ENCODE assay signal across 9 cellular contexts in the genomic region with DNA sequence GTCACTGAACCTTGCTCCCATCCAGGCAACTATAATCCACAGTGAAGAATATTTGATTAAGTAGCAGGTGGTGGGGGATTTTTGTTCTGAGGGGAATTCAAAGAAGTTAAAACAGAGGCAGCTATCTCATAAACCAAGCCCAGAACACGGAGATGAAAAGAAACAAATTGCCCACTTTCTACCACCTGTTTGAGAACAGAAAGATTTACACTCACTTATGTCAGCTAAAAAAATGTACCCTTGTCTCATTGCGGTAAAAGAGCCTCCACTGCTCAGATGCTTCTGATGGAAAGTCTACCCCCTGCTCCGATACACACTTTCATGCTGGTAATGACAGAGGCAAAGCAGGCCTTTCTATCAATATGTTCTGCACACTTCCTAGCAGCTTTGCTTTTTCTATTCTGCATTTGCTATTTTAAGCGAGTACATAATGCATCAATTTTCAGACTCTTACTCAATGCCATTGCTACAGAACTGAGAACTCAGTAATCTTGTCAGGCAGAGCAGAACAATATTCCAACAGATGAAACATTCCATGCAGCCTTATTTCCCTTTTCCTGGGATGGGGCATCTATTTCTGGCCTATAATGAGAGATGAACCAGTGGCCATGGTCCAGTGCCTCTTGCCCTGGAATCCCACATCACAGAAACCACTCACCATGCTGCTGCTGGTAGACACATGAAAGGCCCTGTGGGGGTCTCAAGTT. TPM values are rescaled to one million over a fixed set of nuclear protein-coding genes. Genes with fewer than 3 reads are reported as not detected.
DNase-seq lines count a peak whose midpoint lies in the region; ATAC-seq, FAIRE-seq and TF ChIP-seq lines count a peak whose summit lies in the region.
"Had no signal": no experiment of that assay in that cellular context is flagged by ENCODE, and none has a peak within 500 bp of the region (broad histone marks: within the 10 kb centered on the region; RNA-seq: fewer than 3 reads in every experiment).

No MANE protein-coding gene starts in this region.

- H2AFZ ChIP-seq in GM12878 (ENCODE audit: control insufficient read depth, low read depth, low read length): no peak overlapping the region

- no peaks in the 10 kb centered on the region for H3K9me3 ChIP-seq in GM12878 (replicated peaks; ENCODE audit: control insufficient read depth, insufficient read depth, low read length)
- H3K9me3 ChIP-seq: thyroid gland had no signal

- no peak for ATAC-seq in left cardiac atrium
- ATAC-seq in HG02642 (IDR thresholded peaks at IDR 0.05; ENCODE audit: poor library complexity, unreplicated experiment): peak; percentile 49
- peak; percentile 61 for ATAC-seq in GM12878

- no peaks in the 10 kb centered on the region; the same call in 1 of the 2 replicates for H3K79me2 ChIP-seq in GM12878 (ENCODE audit: control insufficient read depth, insufficient read depth, low read length)

- 1% methylated on average over 4 of the region's 4 CpGs for WGBS in GM12878 (ENCODE audit: insufficient coverage, insufficient replicate concordance, low lambda C conversion rate, missing lambda C conversion rate)

- H3K36me3 ChIP-seq in GM12878 (ENCODE audit: control insufficient read depth in 2 of 2, insufficient read depth in 2 of 2, low read length in 1 of 2): no peaks in the 10 kb centered on the region
- H3K36me3 ChIP-seq: thyroid gland had no signal

- H4K20me1 ChIP-seq in GM12878 (ENCODE audit: control insufficient read depth, insufficient read depth): no peaks in the 10 kb centered on the region

- FAIRE-seq in GM12878 (lab: Jason Lieb, UNC): peak; percentile 78

- RAD21 ChIA-PET in GM12878 (lab: Charles Lee; ENCODE audit: unreplicated experiment): interaction anchor here (0.5 to 19.5 kb wide), 9 partner anchors 8 to 92 kb away, joined by 3 to 543 read pairs (median 6); a partner anchor contains a TSS

- H3K27ac ChIP-seq in GM12878 (ENCODE audit: control insufficient read depth, insufficient read depth): peak overlapping the region; percentile 90
- peak overlapping the region; percentile 62 for H3K27ac ChIP-seq in temporal lobe (ENCODE audit: low read depth, low read length)
- H3K27ac ChIP-seq: thyroid gland had no signal

- H3K27me3 ChIP-seq in GM12878 (replicated peaks in 1 of 2; ENCODE audit: control insufficient read depth in 2 of 2, insufficient read depth in 2 of 2, low read length in 1 of 2): no peaks in the 10 kb centered on the region
- H3K27me3 ChIP-seq: thyroid gland had no signal

- CTCF ChIA-PET in GM12878 (lab: Yijun Ruan, JAX): interaction anchor here (1.0 to 4.9 kb wide), 7 partner anchors 9 to 35 kb away, joined by 3 to 28 read pairs (median 6); no protein-coding TSS in a partner anchor

- in situ Hi-C loops in GM12878 (cut with MboI): no loop called here

- H3K4me3 ChIP-seq in GM12878: 0 out of 2 replicates have a peak overlapping the region, but pooled peaks have one; percentile 11
- H3K4me3 ChIP-seq: thyroid gland had no signal

- H3K9ac ChIP-seq in GM12878 (ENCODE audit: control insufficient read depth, insufficient read depth, low read length): peak overlapping the region; percentile 69

- POLR2A ChIA-PET in GM12878 (lab: Charles Lee): interaction anchor here (1.3 to 18.8 kb wide), 6 partner anchors 9 to 54 kb away, joined by 4 to 308 read pairs (median 10); a partner anchor contains a TSS

- peak; percentile 43 for TF ChIP-seq RAD21 in GM12878 (IDR thresholded peaks at IDR 0.05; ENCODE audit: insufficient read depth, low read depth, low read length)

- TF ChIP-seq POLR2A in GM12878 (IDR thresholded peaks at IDR 0.05; ENCODE audit: low read depth, low read length): no peak

- DNase-seq in cardiac septum (ENCODE audit: low spot score) (peak; percentile 14), left cardiac atrium (no peak), GM12878 (ENCODE audit: low read depth, low spot score) (peak; percentile 89), DMS 273 (lab: John Stamatoyannopoulos, UW; ENCODE audit: unreplicated experiment) (no peak), amygdala (lab: John Stamatoyannopoulos, UW) (no peak)
- no peak for DNase-seq in stimulated activated CD4-positive, alpha-beta T cell treated with anti-CD3 and anti-CD28 coated beads, Interleukin-4, amount 100 ng/mL, for 24 hours

- intact Hi-C loops in cardiac septum (cut with DNase I): loop anchor here (5.0 to 10.0 kb wide), 2 partner anchors 34 to 359 kb away; a partner anchor contains a TSS
- intact Hi-C loops in left cardiac atrium (cut with DNase I): no loop called here
- intact Hi-C loops in GM12878 (cut with micrococcal nuclease; ENCODE audit: unreplicated experiment): loop anchor here (1.0 kb wide), 1 partner anchor 13 kb away; no protein-coding TSS in a partner anchor

- TF ChIP-seq CTCF in GM12878 (IDR thresholded peaks at IDR 0.05 in 2 of 3, conservative IDR thresholded peaks at IDR 0.05 in 1 of 3; ENCODE audit: control insufficient read depth in 2 of 3, extremely low read depth in 1 of 3, insufficient read depth in 1 of 3, low read depth in 3 of 3, low read length in 3 of 3): no peak

- peak; percentile 75 to 87 for TF ChIP-seq EP300 in GM12878 (IDR thresholded peaks at IDR 0.05; ENCODE audit: borderline replicate concordance in 1 of 2, control insufficient read depth in 1 of 2, low read depth in 2 of 2, low read length in 2 of 2)

- H3K4me2 ChIP-seq in GM12878 (ENCODE audit: control insufficient read depth, insufficient read depth): peak overlapping the region; percentile 80

- BruUV-seq in GM12878 (replicated peaks; lab: Mats Ljungman, UMichigan): TSS peak; percentile 48

- SMC1A ChIA-PET in GM12878 (lab: Charles Lee; ENCODE audit: uncharacterized antibody, unreplicated experiment): interaction anchor here (0.7 to 13.7 kb wide), 10 partner anchors 9 to 92 kb away, joined by 3 to 286 read pairs (median 10); a partner anchor contains a TSS

- peaks cover 57% of the 10 kb centered on the region for H3K4me1 ChIP-seq in GM12878 (ENCODE audit: control insufficient read depth, insufficient read depth, low read length)

TF ChIP-seq in GM12878, 131 proteins besides CTCF, POLR2A, EP300 and RAD21 (continues in another document):
- no peak for TF ChIP-seq FOS (IDR thresholded peaks at IDR 0.05; ENCODE audit: borderline replicate concordance, extremely low read depth, insufficient read length)
- no peak for TF ChIP-seq PAX8 (IDR thresholded peaks at IDR 0.05)
- TF ChIP-seq MTA3 (IDR thresholded peaks at IDR 0.05; ENCODE audit: borderline replicate concordance, low read length): no peak
- TF ChIP-seq ATF7 (IDR thresholded peaks at IDR 0.05; ENCODE audit: low read depth): peak; percentile 87
- no peak for TF ChIP-seq EZH2 (IDR thresholded peaks at IDR 0.05; ENCODE audit: borderline replicate concordance, control insufficient read depth, low read depth, low read length)
- TF ChIP-seq, protein P1, sequence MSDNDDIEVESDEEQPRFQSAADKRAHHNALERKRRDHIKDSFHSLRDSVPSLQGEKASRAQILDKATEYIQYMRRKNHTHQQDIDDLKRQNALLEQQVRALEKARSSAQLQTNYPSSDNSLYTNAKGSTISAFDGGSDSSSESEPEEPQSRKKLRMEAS (IDR thresholded peaks at IDR 0.05; ENCODE audit: low read depth, low read length): no peak
- TF ChIP-seq RCOR1 (conservative IDR thresholded peaks at IDR 0.05; ENCODE audit: low read depth, low read length): 0 out of 2 replicates have a peak, but pooled peaks have one; percentile 62
- TF ChIP-seq, protein P2, sequence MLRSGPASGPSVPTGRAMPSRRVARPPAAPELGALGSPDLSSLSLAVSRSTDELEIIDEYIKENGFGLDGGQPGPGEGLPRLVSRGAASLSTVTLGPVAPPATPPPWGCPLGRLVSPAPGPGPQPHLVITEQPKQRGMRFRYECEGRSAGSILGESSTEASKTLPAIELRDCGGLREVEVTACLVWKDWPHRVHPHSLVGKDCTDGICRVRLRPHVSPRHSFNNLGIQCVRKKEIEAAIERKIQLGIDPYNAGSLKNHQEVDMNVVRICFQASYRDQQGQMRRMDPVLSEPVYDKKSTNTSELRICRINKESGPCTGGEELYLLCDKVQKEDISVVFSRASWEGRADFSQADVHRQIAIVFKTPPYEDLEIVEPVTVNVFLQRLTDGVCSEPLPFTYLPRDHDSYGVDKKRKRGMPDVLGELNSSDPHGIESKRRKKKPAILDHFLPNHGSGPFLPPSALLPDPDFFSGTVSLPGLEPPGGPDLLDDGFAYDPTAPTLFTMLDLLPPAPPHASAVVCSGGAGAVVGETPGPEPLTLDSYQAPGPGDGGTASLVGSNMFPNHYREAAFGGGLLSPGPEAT (IDR thresholded peaks at IDR 0.05; ENCODE audit: low read depth): peak; percentile 88

RNA-seq across cellular contexts. Expression of a gene that starts 29.0 kb away (rescaled TPM):
- total RNA-seq in cardiac septum (1.5 TPM), left cardiac atrium (1 to 10 TPM; 1.4 to 1.7 TPM), GM12878 (2014; rRNA removed) (17.5 and 17.8 TPM in 2 replicates), GM12878 (2014; rRNA removed; fragmentation: Illumina TruSeq; extraction: Trizol) (11.4 and 11.9 TPM in 2 replicates), GM12878 (2021) (26.7 and 27.3 TPM in 2 replicates), temporal lobe (224 TPM)
- 67.1 and 71.0 TPM in 2 replicates for total RNA-seq in GM12878 (2013; cell fraction: nucleolus; rRNA removed)
- 9.5 TPM for polyA plus RNA-seq in GM12878 (2011; ENCODE audit: low read depth)
- polyA plus RNA-seq in GM12878 (2011; rRNA removed) (28.3 and 37.5 TPM in 2 replicates), GM12878 (2014; fragmentation: Illumina TruSeq; extraction: Trizol) (10.9 and 12.9 TPM in 2 replicates), GM12878 (2014; fragmentation: Nextera tagmentation; extraction: Ambion mirVana) (1 to 10 TPM; 1.1 to 2.4 TPM), GM12878 (2014; rRNA removed) (14.2 and 14.5 TPM in 2 replicates), GM12878 (2016; fragmentation: Nextera tagmentation; extraction: Ambion mirVana) (1 to 10 TPM; 5.3 to 6.4 TPM)
- 29.2 and 33.4 TPM in 2 replicates for polyA plus RNA-seq in GM12878 (2011; cell fraction: cytosol; rRNA removed)
- 72.0 and 77.8 TPM in 2 replicates for polyA plus RNA-seq in GM12878 (2011; cell fraction: nucleus; rRNA removed)
- 15.5 and 24.1 TPM in 2 replicates for polyA plus RNA-seq in GM12878 (2012)
- 19.8 and 36.6 TPM in 2 replicates for polyA minus RNA-seq in GM12878 (2011; rRNA and poly(A)+ RNA removed)
- polyA minus RNA-seq in GM12878 (2011; cell fraction: cytosol; rRNA and poly(A)+ RNA removed): 25.1 and 31.9 TPM in 2 replicates
- polyA minus RNA-seq in GM12878 (2011; cell fraction: nucleus; rRNA and poly(A)+ RNA removed): 35.2 and 48.9 TPM in 2 replicates

Comparison
In these comparisons a context has a peak if more than half of its experiments do, and no peak if none do; other contexts are left out.
1. DNase-seq: peak in cardiac septum (single experiment) and GM12878 (single experiment); none in left cardiac atrium (single experiment), DMS 273 (single experiment), stimulated activated CD4-positive, alpha-beta T cell treated with anti-CD3 and anti-CD28 coated beads, Interleukin-4, amount 100 ng/mL, for 24 hours (single experiment) and amygdala (0 of 56).
2. intact Hi-C loops: an anchor here in cardiac septum (5.0 to 10.0 kb wide) and GM12878 (1.0 kb wide); none called in left cardiac atrium.
3. ATAC-seq: peak in HG02642 (single experiment) and GM12878 (single experiment); none in left cardiac atrium (0 of 2).